In genomic region chr11:68337399-68337835, GRCh38 we compare ENCODE assay signal across 15 cellular contexts. TPM values are rescaled to one million over a fixed set of nuclear protein-coding genes. Genes with fewer than 3 reads are reported as not detected.
DNase-seq lines count a peak whose midpoint lies in the region; ATAC-seq and FAIRE-seq lines count a peak whose summit lies in the region.
"Had no signal": no experiment of that assay in that cellular context is flagged by ENCODE, and none has a peak within 500 bp of the region (broad histone marks: within the 10 kb centered on the region; RNA-seq: fewer than 3 reads in every experiment).

No MANE protein-coding gene starts in this region.

- no peaks in the 10 kb centered on the region for H3K27me3 ChIP-seq in rectal smooth muscle tissue (ENCODE audit: control insufficient read depth, insufficient read depth, low read length)
- H3K27me3 ChIP-seq: body of pancreas, gastrocnemius medialis had no signal

- H3K36me3 ChIP-seq in rectal smooth muscle tissue (ENCODE audit: control insufficient read depth, insufficient read depth, low read length) = no peaks in the 10 kb centered on the region
- H3K36me3 ChIP-seq: gastrocnemius medialis had no signal

- no peak overlapping the region for H3K9ac ChIP-seq in rectal smooth muscle tissue (ENCODE audit: low read length)

- peaks cover 39% of the 10 kb centered on the region for H3K4me1 ChIP-seq in rectal smooth muscle tissue (ENCODE audit: control insufficient read depth, insufficient read depth, low read length)

- no peaks in the 10 kb centered on the region for H3K9me3 Mint-ChIP-seq in effector memory CD8-positive, alpha-beta T cell
- H3K9me3 Mint-ChIP-seq: naive B cell had no signal

- H3K27ac ChIP-seq in rectal smooth muscle tissue (ENCODE audit: low read depth, low read length) = peak overlapping the region; percentile 62
- H3K27ac ChIP-seq: body of pancreas, gastrocnemius medialis had no signal

- ATAC-seq in effector memory CD8-positive, alpha-beta T cell (replicated peaks) = no peak
- ATAC-seq in HG03378 (IDR thresholded peaks at IDR 0.05; ENCODE audit: unreplicated experiment) = no peak
- ATAC-seq: activated CD4-positive, alpha-beta T cell treated with anti-CD3 and anti-CD28 coated beads for 36 hours; body of pancreas; gastrocnemius medialis; PC-3 had no signal

- H3K4me3 ChIP-seq in rectal smooth muscle tissue (ENCODE audit: low read length) = no peak overlapping the region
- H3K4me3 ChIP-seq: body of pancreas, gastrocnemius medialis had no signal

- peaks cover 39 to 42% of the 10 kb centered on the region in 2 donors for H3K4me1 Mint-ChIP-seq in effector memory CD8-positive, alpha-beta T cell (ENCODE audit: low read depth in 2 of 2)

- H3K27me3 Mint-ChIP-seq in effector memory CD8-positive, alpha-beta T cell = no peaks in the 10 kb centered on the region
- H3K27me3 Mint-ChIP-seq: activated CD4-positive, alpha-beta T cell treated with anti-CD3 and anti-CD28 coated beads for 36 hours; naive B cell had no signal

- no peaks in the 10 kb centered on the region for H3K36me3 Mint-ChIP-seq in effector memory CD8-positive, alpha-beta T cell (ENCODE audit: insufficient read depth)
- H3K36me3 Mint-ChIP-seq: naive B cell had no signal

- peak overlapping the region in 1 of 2 donors; percentile 52 for H3K27ac Mint-ChIP-seq in effector memory CD8-positive, alpha-beta T cell
- H3K27ac Mint-ChIP-seq: activated CD4-positive, alpha-beta T cell treated with anti-CD3 and anti-CD28 coated beads for 36 hours had no signal

- peak overlapping the region; percentile 7 to 40 for H3K4me3 Mint-ChIP-seq in effector memory CD8-positive, alpha-beta T cell
- H3K4me3 Mint-ChIP-seq: activated CD4-positive, alpha-beta T cell treated with anti-CD3 and anti-CD28 coated beads for 36 hours; naive B cell had no signal

- FAIRE-seq in frontal cortex (lab: Jason Lieb, UNC) = no peak

- peak; percentile 35 for DNase-seq in SIG-M5 treated with dmso at 0.1 percent for 504 hours (lab: John Stamatoyannopoulos, UW; ENCODE audit: unreplicated experiment)
- no peak for DNase-seq in SIG-M5 (lab: John Stamatoyannopoulos, UW)
- peak; percentile 62 for DNase-seq in NOMO-1 treated with DMSO at 0.1 percent for 48 hours (lab: John Stamatoyannopoulos, UW; ENCODE audit: unreplicated experiment)
- no peak for DNase-seq in effector memory CD8-positive, alpha-beta T cell
- no peak for DNase-seq in frontal cortex (ENCODE audit: low spot score in 2 of 2)
- no peak for DNase-seq in pons (ENCODE audit: low spot score)
- DNase-seq: activated CD4-positive, alpha-beta T cell treated with anti-CD3 and anti-CD28 coated beads for 36 hours; body of pancreas; gastrocnemius medialis; naive B cell; NCI-H1105; PC-3; stimulated activated CD4-positive, alpha-beta T cell treated with anti-CD3 and anti-CD28 coated beads, Interleukin-2, amount 100 ng/mL, for 24 hours had no signal

RNA-seq across cellular contexts. Expression of gene LRP5, which starts 25.0 kb away (rescaled TPM):
- total RNA-seq in frontal cortex = 10.2 TPM

Comparison
In these comparisons a context has a peak if more than half of its experiments do, and no peak if none do; other contexts are left out.
1. DNase-seq: peak in SIG-M5 treated with dmso at 0.1 percent for 504 hours (single experiment) and NOMO-1 treated with DMSO at 0.1 percent for 48 hours (single experiment); none in SIG-M5 (single experiment), effector memory CD8-positive, alpha-beta T cell (0 of 3), frontal cortex (0 of 2) and pons (single experiment).